ENCODE assay signal across 12 cellular contexts in genomic region chr6:56374841-56375369, GRCh38.
DNase-seq lines count a peak whose midpoint lies in the region; ATAC-seq and TF ChIP-seq lines count a peak whose summit lies in the region.
"Had no signal": no experiment of that assay in that cellular context is flagged by ENCODE, and none has a peak within 500 bp of the region (broad histone marks: within the 10 kb centered on the region; RNA-seq: fewer than 3 reads in every experiment).

No MANE protein-coding gene starts in this region.

- H3K4me3 ChIP-seq in BJ (ENCODE audit: low read depth, low read length) (peak overlapping the region; percentile 1; the same call in 1 of the 2 replicates), breast epithelium (peak overlapping the region in 1 of 3 donors; percentile 15), skeletal muscle cell (ENCODE audit: low read depth, low read length) (no peak overlapping the region)

- ATAC-seq in left ventricle myocardium superior (peak; percentile 89), HG03097 (IDR thresholded peaks at IDR 0.05; ENCODE audit: low FRiP score, unreplicated experiment) (no peak), GM19324 (IDR thresholded peaks at IDR 0.05; ENCODE audit: low FRiP score, unreplicated experiment) (no peak)
- ATAC-seq: activated T-helper 17 cell treated with anti-CD3 and anti-CD28 coated beads, Interleukin-2, amount 50 U/mL, for 72 hours had no signal

- DNase-seq in BJ (ENCODE audit: low read depth): peak; percentile 54
- DNase-seq in breast epithelium (ENCODE audit: low spot score in 2 of 2): no peak
- DNase-seq in left ventricle myocardium superior: no peak
- peak; percentile 75 for DNase-seq in skeletal muscle cell (ENCODE audit: low read depth)
- DNase-seq in DMS153 treated with DMSO at 0.1 percent for 48 hours (lab: John Stamatoyannopoulos, UW; ENCODE audit: unreplicated experiment): no peak
- DNase-seq in NOMO-1 treated with dmso at 0.1 percent for 144 hours (lab: John Stamatoyannopoulos, UW; ENCODE audit: unreplicated experiment): no peak
- DNase-seq: immature natural killer cell, NCI-H187 treated with DMSO at 0.1 percent for 48 hours, OCI-M1 had no signal

- TF ChIP-seq POLR2A in breast epithelium (IDR thresholded peaks at IDR 0.05): no peak

- H3K36me3 ChIP-seq in BJ (ENCODE audit: control insufficient read depth, insufficient read depth, low read length): no peaks in the 10 kb centered on the region
- no peaks in the 10 kb centered on the region for H3K36me3 ChIP-seq in breast epithelium

- no peak for TF ChIP-seq CTCF in BJ (IDR thresholded peaks at IDR 0.05; ENCODE audit: insufficient read depth, low read depth, low read length)
- TF ChIP-seq CTCF in breast epithelium (IDR thresholded peaks at IDR 0.05): no peak

- CTCF ChIA-PET in BJ (lab: Yijun Ruan, JAX): interaction anchor here (0.9 to 1.4 kb wide), 5 partner anchors 61 to 455 kb away, joined by 3 to 6 read pairs (median 3); no protein-coding TSS in a partner anchor

- H3K27me3 ChIP-seq in BJ (ENCODE audit: control insufficient read depth, insufficient read depth, low read length): no peaks in the 10 kb centered on the region
- H3K27me3 ChIP-seq in breast epithelium: no peaks in the 10 kb centered on the region

- peak overlapping the region; percentile 56 to 57 for H3K27ac ChIP-seq in breast epithelium

- H3K4me1 ChIP-seq in breast epithelium: peaks cover 5 to 8% of the 10 kb centered on the region in 2 donors

- POLR2A ChIA-PET in BJ (lab: Charles Lee): no interaction called here

- intact Hi-C loops in breast epithelium (cut with DNase I; ENCODE audit: low total_unique reads) (no loop called here), left ventricle myocardium superior (cut with micrococcal nuclease) (loop anchor here (10.0 kb wide), 1 partner anchor 100 kb away; no protein-coding TSS in a partner anchor)

- no peaks in the 10 kb centered on the region for H3K9me3 ChIP-seq in breast epithelium

Comparison
In these comparisons a context has a peak if more than half of its experiments do, and no peak if none do; other contexts are left out.
1. DNase-seq: peak in BJ (single experiment) and skeletal muscle cell (single experiment); none in breast epithelium (0 of 2), left ventricle myocardium superior (single experiment), DMS153 treated with DMSO at 0.1 percent for 48 hours (single experiment) and NOMO-1 treated with dmso at 0.1 percent for 144 hours (single experiment).